ENCODE assay signal across 7 cellular contexts in the genomic region with DNA sequence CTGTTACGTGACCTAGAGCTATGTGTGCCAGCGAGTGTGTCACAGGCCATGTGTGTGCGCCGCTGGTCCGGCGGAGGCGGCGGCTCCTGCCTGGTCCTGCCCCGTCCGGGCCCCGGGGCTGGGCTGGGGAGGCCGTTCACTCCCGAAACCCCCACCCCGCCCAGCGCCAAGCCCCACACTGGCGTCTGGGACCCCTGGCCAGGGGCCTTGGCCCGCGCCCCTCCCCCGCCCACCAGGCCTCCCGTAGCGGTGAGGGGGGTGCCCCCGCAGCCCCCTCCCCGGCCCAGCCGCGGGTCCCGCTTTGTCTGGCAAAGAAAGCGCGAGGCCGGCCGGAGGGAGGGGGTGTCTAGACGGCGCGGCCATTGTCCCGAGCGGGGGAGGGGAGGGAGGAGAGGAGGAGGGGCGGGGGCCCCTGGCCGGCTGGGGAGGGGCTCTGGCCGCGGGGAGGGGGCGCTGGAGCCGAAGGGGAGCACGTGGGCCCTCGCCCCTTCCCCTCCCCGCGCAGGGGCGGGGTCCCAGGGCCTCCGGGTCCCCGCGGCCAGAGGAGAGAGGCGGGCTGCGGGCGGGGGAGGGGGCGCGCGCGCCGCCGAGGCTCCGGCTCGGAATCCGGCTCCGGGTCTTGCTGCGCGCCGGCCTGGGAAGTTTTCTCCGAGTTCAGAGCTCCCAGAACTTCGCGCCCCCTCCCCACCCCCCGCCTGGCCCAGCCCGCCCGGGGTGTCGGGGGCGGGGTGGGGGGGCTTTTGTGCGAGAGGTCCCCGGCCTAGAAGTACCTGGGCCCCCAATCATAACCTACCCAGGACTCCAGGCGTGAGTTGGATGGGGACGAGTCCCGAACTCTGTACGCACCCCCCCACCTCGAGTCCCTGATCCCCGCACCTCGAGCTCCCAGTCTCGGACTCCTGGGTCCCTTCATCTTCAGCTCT. TPM values are rescaled to one million over a fixed set of nuclear protein-coding genes. Genes with fewer than 3 reads are reported as not detected.
DNase-seq lines count a peak whose midpoint lies in the region; ATAC-seq and TF ChIP-seq lines count a peak whose summit lies in the region.

No MANE protein-coding gene starts in this region.

- CTCF ChIA-PET in HEK293 (lab: Yijun Ruan, JAX) = interaction anchor here (0.9 kb wide), 1 partner anchor 50 kb away, joined by 5 read pairs; no protein-coding TSS in a partner anchor

- peaks cover 0 to 26% of the 10 kb centered on the region in 2 experiments; a peak in 1 of 3 replicates for H3K36me3 ChIP-seq in HEK293 (ENCODE audit: control insufficient read depth in 2 of 2, insufficient read depth in 1 of 2, low read length in 2 of 2)
- H3K36me3 ChIP-seq in iPS DF 6.9 (ENCODE audit: control insufficient read depth, insufficient read depth, low read length) = peaks cover 11% of the 10 kb centered on the region

- no peak overlapping the region for H3K27ac Mint-ChIP-seq in activated T-helper 17 cell treated with anti-CD3 and anti-CD28 coated beads, Interleukin-2, amount 50 U/mL, for 72 hours
- H3K27ac Mint-ChIP-seq in stimulated activated memory B cell treated with anti-CD40 and anti-IgM and Interleukin-4, amounts not matched to agents 10 μg/mL and 1 μg/mL and 100 μg/mL, for 72 hours = no peak overlapping the region

- H3K36me3 Mint-ChIP-seq in activated T-helper 17 cell treated with anti-CD3 and anti-CD28 coated beads, Interleukin-2, amount 50 U/mL, for 72 hours (ENCODE audit: low read depth) = peaks cover 9% of the 10 kb centered on the region
- no peaks in the 10 kb centered on the region for H3K36me3 Mint-ChIP-seq in stimulated activated memory B cell treated with anti-CD40 and anti-IgM and Interleukin-4, amounts not matched to agents 10 μg/mL and 1 μg/mL and 100 μg/mL, for 72 hours

- peak overlapping the region; percentile 53 for H3K4me3 Mint-ChIP-seq in activated T-helper 17 cell treated with anti-CD3 and anti-CD28 coated beads, Interleukin-2, amount 50 U/mL, for 72 hours
- H3K4me3 Mint-ChIP-seq in stimulated activated memory B cell treated with anti-CD40 and anti-IgM and Interleukin-4, amounts not matched to agents 10 μg/mL and 1 μg/mL and 100 μg/mL, for 72 hours = no peak overlapping the region

- no peak for ATAC-seq in activated T-helper 17 cell treated with anti-CD3 and anti-CD28 coated beads, Interleukin-2, amount 50 U/mL, for 72 hours (replicated peaks)
- peak; percentile 43 for ATAC-seq in stimulated activated memory B cell treated with anti-CD40 and anti-IgM and Interleukin-4, amounts not matched to agents 10 μg/mL and 1 μg/mL and 100 μg/mL, for 72 hours
- ATAC-seq in HG03108 (IDR thresholded peaks at IDR 0.05; ENCODE audit: unreplicated experiment) = no peak
- no peak for ATAC-seq in HG03280 (IDR thresholded peaks at IDR 0.05; ENCODE audit: unreplicated experiment)

- H3K27me3 ChIP-seq in iPS DF 6.9 (ENCODE audit: control insufficient read depth, insufficient read depth, low read length) = no peaks in the 10 kb centered on the region

- peaks cover 42% of the 10 kb centered on the region for H3K27me3 Mint-ChIP-seq in activated T-helper 17 cell treated with anti-CD3 and anti-CD28 coated beads, Interleukin-2, amount 50 U/mL, for 72 hours
- peaks cover 64% of the 10 kb centered on the region for H3K27me3 Mint-ChIP-seq in stimulated activated memory B cell treated with anti-CD40 and anti-IgM and Interleukin-4, amounts not matched to agents 10 μg/mL and 1 μg/mL and 100 μg/mL, for 72 hours

- TF ChIP-seq CTCF in HEK293 (tag by site-specific recombination; IDR thresholded peaks at IDR 0.05) = no peak

- peaks cover 5% of the 10 kb centered on the region for H3K4me1 Mint-ChIP-seq in activated T-helper 17 cell treated with anti-CD3 and anti-CD28 coated beads, Interleukin-2, amount 50 U/mL, for 72 hours
- H3K4me1 Mint-ChIP-seq in stimulated activated memory B cell treated with anti-CD40 and anti-IgM and Interleukin-4, amounts not matched to agents 10 μg/mL and 1 μg/mL and 100 μg/mL, for 72 hours = peaks cover 8% of the 10 kb centered on the region

- POLR2A ChIA-PET in HEK293 (lab: Yijun Ruan, JAX) = interaction anchor here (0.6 to 1.2 kb wide), 5 partner anchors 10 to 220 kb away, joined by 3 to 6 read pairs (median 3); no protein-coding TSS in a partner anchor

- peak overlapping the region; percentile 62 for H3K4me3 ChIP-seq in HEK293 (ENCODE audit: low read depth, low read length)
- peak overlapping the region; percentile 94 for H3K4me3 ChIP-seq in iPS DF 6.9 (ENCODE audit: low read length)

- H3K27ac ChIP-seq in HEK293 (ENCODE audit: extremely low read depth, low read depth, low read length) (peak overlapping the region; percentile 71; the same call in 1 of the 2 replicates), iPS DF 6.9 (ENCODE audit: low read length) (no peak overlapping the region)

- H3K9me3 ChIP-seq in HEK293 (ENCODE audit: control insufficient read depth, insufficient read depth, low read depth, low read length) (no peaks in the 10 kb centered on the region), iPS DF 6.9 (ENCODE audit: control insufficient read depth, insufficient read depth, low read length) (no peaks in the 10 kb centered on the region)

- no peaks in the 10 kb centered on the region for H3K9me3 Mint-ChIP-seq in activated T-helper 17 cell treated with anti-CD3 and anti-CD28 coated beads, Interleukin-2, amount 50 U/mL, for 72 hours
- H3K9me3 Mint-ChIP-seq in stimulated activated memory B cell treated with anti-CD40 and anti-IgM and Interleukin-4, amounts not matched to agents 10 μg/mL and 1 μg/mL and 100 μg/mL, for 72 hours = no peaks in the 10 kb centered on the region

- no peak for DNase-seq in iPS DF 6.9 (ENCODE audit: low read depth, low spot score)
- DNase-seq in cerebellar nuclear complex (lab: John Stamatoyannopoulos, UW) = no peak

- WGBS in iPS DF 6.9 (ENCODE audit: insufficient coverage, insufficient read length) = no CpG with 5 or more reads among the region's 83 CpGs

- H3K4me1 ChIP-seq in HEK293 (ENCODE audit: control insufficient read depth, insufficient read depth, low read length) = no peaks in the 10 kb centered on the region
- H3K4me1 ChIP-seq in iPS DF 6.9 (ENCODE audit: control insufficient read depth, insufficient read depth, low read length) = peaks cover 8% of the 10 kb centered on the region

TF ChIP-seq in HEK293, 187 proteins besides CTCF, POLR2A, EP300 and RAD21 (continues in another document):
- TF ChIP-seq EGR2 (tag by site-specific recombination; IDR thresholded peaks at IDR 0.05; ENCODE audit: low read depth) (no peak), ZNF585B (tag by site-specific recombination; IDR thresholded peaks at IDR 0.05) (no peak), ZNF596 (tag by site-specific recombination; IDR thresholded peaks at IDR 0.05) (no peak), GLIS2 (tag by site-specific recombination; IDR thresholded peaks at IDR 0.05) (peak; percentile 39), ZSCAN30 (tag by site-specific recombination; IDR thresholded peaks at IDR 0.05) (peak; percentile 25; the same call in 1 of the 2 replicates), ZBTB17 (tag by site-specific recombination; IDR thresholded peaks at IDR 0.05) (0 out of 2 replicates have a peak, but pooled peaks have one; percentile 23), ZNF335 (tag by site-specific recombination; conservative IDR thresholded peaks at IDR 0.05) (peak; percentile 85), TRIM28 (IDR thresholded peaks at IDR 0.05; ENCODE audit: borderline replicate concordance, low read length) (no peak), KLF17 (tag by site-specific recombination; IDR thresholded peaks at IDR 0.05) (0 out of 2 replicates have a peak, but pooled peaks have one; percentile 24), ZNF302 (tag by site-specific recombination; IDR thresholded peaks at IDR 0.05; ENCODE audit: low read depth) (no peak), ZNF76 (tag by site-specific recombination; IDR thresholded peaks at IDR 0.05; ENCODE audit: borderline replicate concordance, low read depth) (0 out of 2 replicates have a peak, but pooled peaks have one; percentile 12), ZNF184 (tag by site-specific recombination; IDR thresholded peaks at IDR 0.05) (no peak), ZBTB48 (tag by site-specific recombination; IDR thresholded peaks at IDR 0.05) (no peak)
- TF ChIP-seq, protein P1, sequence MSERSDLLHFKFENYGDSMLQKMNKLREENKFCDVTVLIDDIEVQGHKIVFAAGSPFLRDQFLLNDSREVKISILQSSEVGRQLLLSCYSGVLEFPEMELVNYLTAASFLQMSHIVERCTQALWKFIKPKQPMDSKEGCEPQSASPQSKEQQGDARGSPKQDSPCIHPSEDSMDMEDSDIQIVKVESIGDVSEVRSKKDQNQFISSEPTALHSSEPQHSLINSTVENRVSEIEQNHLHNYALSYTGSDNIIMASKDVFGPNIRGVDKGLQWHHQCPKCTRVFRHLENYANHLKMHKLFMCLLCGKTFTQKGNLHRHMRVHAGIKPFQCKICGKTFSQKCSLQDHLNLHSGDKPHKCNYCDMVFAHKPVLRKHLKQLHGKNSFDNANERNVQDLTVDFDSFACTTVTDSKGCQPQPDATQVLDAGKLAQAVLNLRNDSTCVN (tag by site-specific recombination; optimal IDR thresholded peaks at IDR 0.05) = peak; percentile 53

RNA-seq across cellular contexts. Expression of gene NOTCH3, which starts 0.9 kb away (rescaled TPM):
- total RNA-seq in activated T-helper 17 cell treated with anti-CD3 and anti-CD28 coated beads, Interleukin-2, amount 50 U/mL, for 72 hours = under 1 TPM; 0.06 to 0.29 TPM

RNA-seq across cellular contexts. Expression of gene EPHX3, which starts 32.3 kb away (rescaled TPM):
- under 1 TPM in 1 of 2 donors, not detected in 1; 0.24 TPM for total RNA-seq in activated T-helper 17 cell treated with anti-CD3 and anti-CD28 coated beads, Interleukin-2, amount 50 U/mL, for 72 hours
